In genomic region chr16:28319476-28320022, GRCh38 we compare ENCODE assay signal across 36 cellular contexts. TPM values are rescaled to one million over a fixed set of nuclear protein-coding genes. Genes with fewer than 3 reads are reported as not detected.
"Had no signal": no experiment of that assay in that cellular context is flagged by ENCODE, and none has a peak within 500 bp of the region (broad histone marks: within the 10 kb centered on the region; RNA-seq: fewer than 3 reads in every experiment).

No MANE protein-coding gene starts in this region.

- H3K27me3 Mint-ChIP-seq: activated CD4-positive, alpha-beta T cell treated with anti-CD3 and anti-CD28 coated beads, Interleukin-2, amount 10 ng/mL, durations not matched to agents 24 days and 14 days; activated naive CD4-positive, alpha-beta T cell treated with anti-CD3 and anti-CD28 coated beads, Interleukin-2, amount 50 U/mL, for 24 hours; activated naive CD8-positive, alpha-beta T cell treated with anti-CD3 and anti-CD28 coated beads, Interleukin-2, amount 10 ng/mL, durations not matched to agents 7 days and 5 days; activated T-cell treated with anti-CD3 and anti-CD28 coated beads, Interleukin-2, amount 50 U/mL, for 24 hours had no signal

- DNase-seq: activated CD4-positive, alpha-beta T cell treated with anti-CD3 and anti-CD28 coated beads, Interleukin-2, amount 10 ng/mL, durations not matched to agents 24 days and 14 days; activated CD4-positive, alpha-beta T cell treated with anti-CD3 and anti-CD28 coated beads, Interleukin-2, amount 50 U/mL, for 48 hours; activated CD4-positive, CD25-positive, alpha-beta regulatory T cell; activated CD8-positive, alpha-beta T cell treated with anti-CD3 and anti-CD28 coated beads, Interleukin-2, amount 10 ng/mL, durations not matched to agents 7 days and 5 days; activated gamma-delta T cell; activated naive CD4-positive, alpha-beta T cell treated with Interleukin-2 at 50 U/mL for 16 hours; activated naive CD8-positive, alpha-beta T cell treated with anti-CD3 and anti-CD28 coated beads, Interleukin-2, amount 10 ng/mL, durations not matched to agents 7 days and 5 days; activated T-cell treated with anti-CD3 and anti-CD28 coated beads, Interleukin-2, amount 50 U/mL, for 24 hours; amygdala; body of pancreas; MM.1S; MV-4-11; NCI-H1092; NCI-H1417; NCI-H146; NCI-H187; NCI-H2029 treated with DMSO at 0.1 percent for 48 hours; NCI-H2107; NCI-H2171 treated with DMSO at 0.1 percent for 48 hours; NCI-H2227 treated with DMSO at 0.1 percent for 48 hours; NCI-H526; NCI-H748 treated with DMSO at 0.1 percent for 48 hours; OCI-M1; SHP77; SJCRH30; T1000; WERI-Rb-1 had no signal

- H3K36me3 ChIP-seq: ascending aorta, breast epithelium, SJCRH30 had no signal

- H3K27ac ChIP-seq: ascending aorta, body of pancreas, breast epithelium, KMS-11, SJCRH30, SK-N-MC, WERI-Rb-1 had no signal

- H3K9me3 Mint-ChIP-seq: activated CD4-positive, alpha-beta T cell treated with anti-CD3 and anti-CD28 coated beads, Interleukin-2, amount 10 ng/mL, durations not matched to agents 24 days and 14 days; activated naive CD4-positive, alpha-beta T cell treated with anti-CD3 and anti-CD28 coated beads, Interleukin-2, amount 50 U/mL, for 24 hours; activated naive CD8-positive, alpha-beta T cell treated with anti-CD3 and anti-CD28 coated beads, Interleukin-2, amount 10 ng/mL, durations not matched to agents 7 days and 5 days; activated T-cell treated with anti-CD3 and anti-CD28 coated beads, Interleukin-2, amount 50 U/mL, for 24 hours; activated T-helper 2 cell treated with anti-CD3 and anti-CD28 coated beads, Interferon-gamma antibody, Interleukin-2, Interleukin-4, amounts not matched to agents 10 μg/mL and 5 μg/mL and 100 μg/mL, durations not matched to agents 14 hours and 24 hours and 36 hours had no signal

- H3K36me3 Mint-ChIP-seq: activated naive CD8-positive, alpha-beta T cell treated with anti-CD3 and anti-CD28 coated beads, Interleukin-2, amount 10 ng/mL, durations not matched to agents 7 days and 5 days had no signal

- H3K4me3 ChIP-seq: ascending aorta, body of pancreas, breast epithelium, SJCRH30, SK-N-MC had no signal

- H3K27me3 ChIP-seq: ascending aorta, body of pancreas, breast epithelium, SJCRH30 had no signal

- H3K9ac ChIP-seq: KMS-11 had no signal

- H3K4me3 Mint-ChIP-seq: activated CD4-positive, alpha-beta T cell treated with anti-CD3 and anti-CD28 coated beads, Interleukin-2, amount 10 ng/mL, durations not matched to agents 24 days and 14 days; activated CD8-positive, alpha-beta T cell treated with anti-CD3 and anti-CD28 coated beads, Interleukin-2, amount 10 ng/mL, durations not matched to agents 7 days and 5 days; activated naive CD4-positive, alpha-beta T cell treated with anti-CD3 and anti-CD28 coated beads, Interleukin-2, amount 50 U/mL, for 24 hours; activated naive CD8-positive, alpha-beta T cell treated with anti-CD3 and anti-CD28 coated beads, Interleukin-2, amount 10 ng/mL, durations not matched to agents 7 days and 5 days; activated T-cell treated with anti-CD3 and anti-CD28 coated beads, Interleukin-2, amount 50 U/mL, for 24 hours had no signal

- H3K27ac Mint-ChIP-seq: activated CD4-positive, alpha-beta T cell treated with anti-CD3 and anti-CD28 coated beads, Interleukin-2, amount 10 ng/mL, durations not matched to agents 24 days and 14 days; activated CD8-positive, alpha-beta T cell treated with anti-CD3 and anti-CD28 coated beads, Interleukin-2, amount 10 ng/mL, durations not matched to agents 7 days and 5 days; activated naive CD4-positive, alpha-beta T cell treated with anti-CD3 and anti-CD28 coated beads, Interleukin-2, amount 50 U/mL, for 24 hours; activated naive CD8-positive, alpha-beta T cell treated with anti-CD3 and anti-CD28 coated beads, Interleukin-2, amount 10 ng/mL, durations not matched to agents 7 days and 5 days; activated T-cell treated with anti-CD3 and anti-CD28 coated beads, Interleukin-2, amount 50 U/mL, for 24 hours; activated T-helper 2 cell treated with anti-CD3 and anti-CD28 coated beads, Interferon-gamma antibody, Interleukin-2, Interleukin-4, amounts not matched to agents 10 μg/mL and 5 μg/mL and 100 μg/mL, durations not matched to agents 14 hours and 24 hours and 36 hours had no signal

- H3K9me3 ChIP-seq: ascending aorta, body of pancreas, breast epithelium, SJCRH30 had no signal

- H3K4me1 ChIP-seq: ascending aorta, breast epithelium, SJCRH30 had no signal

- H3K4me2 ChIP-seq: KMS-11 had no signal

RNA-seq across cellular contexts. Expression of gene SBK1, which starts 27.2 kb away (rescaled TPM):
- total RNA-seq: ascending aorta, RPMI7951 had no signal

RNA-seq across cellular contexts. Expression of gene NPIPB6, which starts 43.8 kb away (rescaled TPM):
- total RNA-seq: cardiac septum, LHCN-M2 had no signal
